Comparison of ENCODE assay signal across 8 cellular contexts in the genomic region with DNA sequence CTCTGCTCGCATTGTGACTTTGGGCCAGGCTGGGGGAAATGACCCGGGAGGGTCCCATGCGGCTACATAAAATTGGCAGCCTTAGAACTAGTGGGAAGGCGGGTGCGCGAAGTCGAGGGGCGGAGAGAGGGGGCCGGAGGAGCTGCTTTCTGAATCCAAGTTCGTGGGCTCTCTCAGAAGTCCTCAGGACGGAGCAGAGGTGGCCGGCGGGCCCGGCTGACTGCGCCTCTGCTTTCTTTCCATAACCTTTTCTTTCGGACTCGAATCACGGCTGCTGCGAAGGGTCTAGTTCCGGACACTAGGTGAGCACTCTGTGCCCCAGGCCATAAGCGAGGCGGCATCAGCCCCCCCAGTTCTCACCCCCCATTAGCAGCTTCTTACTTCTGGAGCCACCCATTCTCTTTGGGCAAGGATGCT. TPM values are rescaled to one million over a fixed set of nuclear protein-coding genes. Genes with fewer than 3 reads are reported as not detected.
A peak's percentile ranks its signal among the peaks of the same experiment; 100 is the strongest.
DNase-seq lines count a peak whose midpoint lies in the region; ATAC-seq and TF ChIP-seq lines count a peak whose summit lies in the region.

A gene with protein sequence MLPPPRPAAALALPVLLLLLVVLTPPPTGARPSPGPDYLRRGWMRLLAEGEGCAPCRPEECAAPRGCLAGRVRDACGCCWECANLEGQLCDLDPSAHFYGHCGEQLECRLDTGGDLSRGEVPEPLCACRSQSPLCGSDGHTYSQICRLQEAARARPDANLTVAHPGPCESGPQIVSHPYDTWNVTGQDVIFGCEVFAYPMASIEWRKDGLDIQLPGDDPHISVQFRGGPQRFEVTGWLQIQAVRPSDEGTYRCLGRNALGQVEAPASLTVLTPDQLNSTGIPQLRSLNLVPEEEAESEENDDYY (plus strand): TSS at position 176 of the 417 bp plus-strand sequence. CDS start 604 bp downstream, outside the sequence.

- peak within 1 kb of the TSS; percentile 98 for H2AFZ ChIP-seq in fibroblast of lung (ENCODE audit: low read length)

- TF ChIP-seq CTCF in Panc1 (IDR thresholded peaks at IDR 0.05) (no peak), fibroblast of lung (conservative IDR thresholded peaks at IDR 0.05 in 1 of 2, IDR thresholded peaks at IDR 0.05 in 1 of 2; ENCODE audit: low read depth in 1 of 2, low read length in 2 of 2) (no peak)

- DNase-seq in G401 (ENCODE audit: low spot score) = no peak
- DNase-seq in Panc1 (ENCODE audit: low read depth, low spot score) = no peak
- peak in 1 of 2 donors; percentile 15 for DNase-seq in fibroblast of lung (ENCODE audit: low read depth in 2 of 2)
- DNase-seq in posterior vena cava (ENCODE audit: low spot score) = peak; percentile 84
- no peak for DNase-seq in MV-4-11 (lab: John Stamatoyannopoulos, UW)
- no peak for DNase-seq in COLO829 (ENCODE audit: low spot score)
- no peak for DNase-seq in NCI-H82 (lab: John Stamatoyannopoulos, UW)
- DNase-seq in epidermal melanocyte (ENCODE audit: insufficient read length, low spot score) = no peak

- POLR2A ChIA-PET in Panc1 (lab: Charles Lee) = interaction anchor here (0.6 to 1.2 kb wide), 3 partner anchors 10 to 1010 kb away, joined by 4 to 12 read pairs (median 5); no protein-coding TSS in a partner anchor

- peaks cover 52% of the 10 kb centered on the region for H3K4me1 ChIP-seq in Panc1 (ENCODE audit: control insufficient read depth, insufficient read depth, low read length)
- peaks cover 13% of the 10 kb centered on the region for H3K4me1 ChIP-seq in fibroblast of lung (ENCODE audit: control insufficient read depth, extremely low read depth, insufficient read depth, low read length)

- H3K27me3 ChIP-seq in Panc1 (ENCODE audit: control insufficient read depth, insufficient read depth, low read length) (no peaks in the 10 kb centered on the region), fibroblast of lung (ENCODE audit: control insufficient read depth, insufficient read depth, low read length) (no peaks in the 10 kb centered on the region)

- in situ Hi-C loops in G401 (cut with HindIII; ENCODE audit: low sequenced_read_pairs) = no loop called here
- in situ Hi-C loops in Panc1 (cut with HindIII; ENCODE audit: low pct_unique_long_range_greater_than_20kb, low sequenced_read_pairs) = no loop called here

- BruUV-seq in Panc1 (replicated peaks; lab: Mats Ljungman, UMichigan) = TSS peak; percentile 84

- H3K79me2 ChIP-seq in fibroblast of lung (ENCODE audit: control insufficient read depth, insufficient read depth, low read length) = peaks cover 13% of the 10 kb centered on the region

- intact Hi-C loops in Panc1 (cut with micrococcal nuclease; ENCODE audit: unreplicated experiment) (no loop called here), posterior vena cava (cut with DNase I) (no loop called here)

- H3K27ac ChIP-seq in Panc1 (ENCODE audit: low read length) = peak within 1 kb of the TSS; percentile 99
- peak within 1 kb of the TSS; percentile 97 for H3K27ac ChIP-seq in fibroblast of lung (ENCODE audit: insufficient read depth, low read length)

- H4K20me1 ChIP-seq in fibroblast of lung (ENCODE audit: control insufficient read depth, extremely low read depth, insufficient read depth, low read length) = no peaks in the 10 kb centered on the region

- H3K4me3 ChIP-seq in Panc1 (ENCODE audit: low read depth in 2 of 2, low read length in 2 of 2) (peak within 1 kb of the TSS; percentile 76 to 77), fibroblast of lung (replicated peaks in 1 of 4; ENCODE audit: control extremely low read depth in 1 of 4, insufficient read depth in 1 of 4, low read depth in 3 of 4, low read length in 4 of 4) (peak within 1 kb of the TSS; percentile 70 to 98 (median 88))

- H3K36me3 ChIP-seq in Panc1 (ENCODE audit: control insufficient read depth, insufficient read depth, low read length) = peaks cover 6% of the 10 kb centered on the region; the same call in 1 of the 2 replicates
- H3K36me3 ChIP-seq in fibroblast of lung (ENCODE audit: control insufficient read depth, insufficient read depth, low read length) = no peaks in the 10 kb centered on the region

- H3K4me2 ChIP-seq in fibroblast of lung (ENCODE audit: extremely low read depth, insufficient read depth, low read length) = peak within 1 kb of the TSS; percentile 90

- H3K9ac ChIP-seq in fibroblast of lung (ENCODE audit: insufficient read depth, low read length) = peak within 1 kb of the TSS; percentile 98

- CTCF ChIA-PET in Panc1 (lab: Charles Lee) = interaction anchor here (0.7 to 2.2 kb wide), 5 partner anchors 12 to 141 kb away, joined by 3 to 19 read pairs (median 3); no protein-coding TSS in a partner anchor

- ATAC-seq in Panc1 = no peak

- H3K9me3 ChIP-seq in Panc1 (ENCODE audit: control insufficient read depth, insufficient read depth, low read depth, low read length) (no peaks in the 10 kb centered on the region), fibroblast of lung (ENCODE audit: control insufficient read depth, insufficient read depth, low read depth, low read length) (no peaks in the 10 kb centered on the region)

RNA-seq across cellular contexts. Expression of the gene that starts here (rescaled TPM):
- total RNA-seq in G401 (2014; rRNA removed; shearing (Covaris generic)) = 105 and 145 TPM in 2 replicates
- total RNA-seq in Panc1 (2021; ENCODE audit: unreplicated experiment) = 21.2 TPM
- 17.5 TPM for polyA plus RNA-seq in Panc1 (2012; ENCODE audit: insufficient read length)
- 14.4 and 19.8 TPM in 2 replicates for total RNA-seq in fibroblast of lung
- polyA plus RNA-seq in fibroblast of lung = 4.6 and 15.3 TPM in 2 replicates
- polyA plus RNA-seq in fibroblast of lung (2012) = 6.7 and 26.3 TPM in 2 replicates
- polyA minus RNA-seq in fibroblast of lung (ENCODE audit: low replicate concordance) = 17.1 and 35.7 TPM in 2 replicates
- total RNA-seq in posterior vena cava = 1 to 10 TPM; 6.5 to 9.3 TPM
